Comparison of ENCODE assay signal across 15 cellular contexts in genomic region chrX:97672608-97673007, GRCh38.
DNase-seq lines count a peak whose midpoint lies in the region; ATAC-seq and TF ChIP-seq lines count a peak whose summit lies in the region.
"Had no signal": no experiment of that assay in that cellular context is flagged by ENCODE, and none has a peak within 500 bp of the region (broad histone marks: within the 10 kb centered on the region; RNA-seq: fewer than 3 reads in every experiment).

No MANE protein-coding gene starts in this region.

- H3K9me3 ChIP-seq in transverse colon: no peaks in the 10 kb centered on the region

- TF ChIP-seq CTCF in transverse colon (IDR thresholded peaks at IDR 0.05): no peak

- no peak for TF ChIP-seq POLR2A in transverse colon (IDR thresholded peaks at IDR 0.05)

- ATAC-seq in HG03442 (IDR thresholded peaks at IDR 0.05; ENCODE audit: unreplicated experiment) (no peak), HG02938 (IDR thresholded peaks at IDR 0.05; ENCODE audit: unreplicated experiment) (no peak)
- ATAC-seq: HCT116 had no signal

- intact Hi-C loops in transverse colon (cut with DNase I; ENCODE audit: low total_unique reads): no loop called here

- in situ Hi-C loops in transverse colon (cut with MboI; ENCODE audit: low pct_ligation_motif_present in 1 of 4, low pct_unique_long_range_greater_than_20kb in 1 of 4, low sequenced_read_pairs in 3 of 4): no loop called here

- H3K4me3 ChIP-seq in transverse colon: no peak overlapping the region
- H3K4me3 ChIP-seq: GM23248, PC-9 had no signal

- peaks cover 0 to 4% (median 2%) of the 10 kb centered on the region in 4 donors for H3K4me1 ChIP-seq in transverse colon

- no peaks in the 10 kb centered on the region for H3K36me3 ChIP-seq in transverse colon

- peak overlapping the region; percentile 49 to 72 (median 60) for H3K27ac ChIP-seq in transverse colon
- H3K27ac ChIP-seq: GM23248, PC-9 had no signal

- WGBS in transverse colon (ENCODE audit: low coverage in 1 of 2), 2 donors: 20 to 62% methylated on average over 1 to 2 of the region's 2 CpGs

- no peak for TF ChIP-seq EP300 in transverse colon (IDR thresholded peaks at IDR 0.05; ENCODE audit: low read depth)

- DNase-seq in NCI-H510A treated with DMSO at 0.1 percent for 48 hours (lab: John Stamatoyannopoulos, UW) (peak; percentile 54), NCI-H510A (lab: John Stamatoyannopoulos, UW) (no peak), NCI-H1436 treated with DMSO at 0.1 percent for 48 hours (lab: John Stamatoyannopoulos, UW) (peak; percentile 89), NCI-H345 treated with DMSO at 0.1 percent for 48 hours (lab: John Stamatoyannopoulos, UW; ENCODE audit: unreplicated experiment) (peak; percentile 93), transverse colon (no peak), pons (ENCODE audit: low spot score) (no peak)
- DNase-seq: AML-193, GM23248, IMR-90, Kasumi-1, PC-9, T-helper 1 cell had no signal

- H3K27me3 ChIP-seq in transverse colon: no peaks in the 10 kb centered on the region

Comparison
In these comparisons a context has a peak if more than half of its experiments do, and no peak if none do; other contexts are left out.
1. DNase-seq: peak in NCI-H510A treated with DMSO at 0.1 percent for 48 hours (single experiment), NCI-H1436 treated with DMSO at 0.1 percent for 48 hours (single experiment) and NCI-H345 treated with DMSO at 0.1 percent for 48 hours (single experiment); none in NCI-H510A (single experiment), transverse colon (single experiment) and pons (single experiment).